Comparison of ENCODE assay signal across 9 cellular contexts in genomic region chr14:33432407-33433023, GRCh38.
DNase-seq lines count a peak whose midpoint lies in the region; ATAC-seq and TF ChIP-seq lines count a peak whose summit lies in the region.
"Had no signal": no experiment of that assay in that cellular context is flagged by ENCODE, and none has a peak within 500 bp of the region (broad histone marks: within the 10 kb centered on the region; RNA-seq: fewer than 3 reads in every experiment).

No MANE protein-coding gene starts in this region.

- DNase-seq in GM06990 (ENCODE audit: extremely low read depth, insufficient read length) (no peak), NCI-H2029 (lab: John Stamatoyannopoulos, UW) (peak; percentile 85), body of pancreas (peak in 2 of 4 donors; percentile 29 to 38), mesothelial cell of epicardium (ENCODE audit: low spot score in 2 of 2, unreplicated experiment in 2 of 2) (no peak), ureter (ENCODE audit: low spot score) (no peak), activated T-cell treated with anti-CD3 and anti-CD28 coated beads for 4 hours (no peak)
- DNase-seq in activated CD4-positive, alpha-beta T cell treated with anti-CD3 and anti-CD28 coated beads, Interleukin-2, amount 10 ng/mL, durations not matched to agents 7 days and 5 days = no peak

- no peak overlapping the region for H3K4me3 Mint-ChIP-seq in mesothelial cell of epicardium
- H3K4me3 Mint-ChIP-seq in activated CD4-positive, alpha-beta T cell treated with anti-CD3 and anti-CD28 coated beads, Interleukin-2, amount 10 ng/mL, durations not matched to agents 7 days and 5 days = no peak overlapping the region

- no peaks in the 10 kb centered on the region for H3K4me1 ChIP-seq in body of pancreas

- H3K4me3 ChIP-seq in GM06990 (replicated peaks; ENCODE audit: low read depth, low read length) (no peak overlapping the region), body of pancreas (no peak overlapping the region)
- H3K4me3 ChIP-seq: mucosa of descending colon had no signal

- no peaks in the 10 kb centered on the region for H3K9me3 Mint-ChIP-seq in mesothelial cell of epicardium
- no peaks in the 10 kb centered on the region for H3K9me3 Mint-ChIP-seq in activated CD4-positive, alpha-beta T cell treated with anti-CD3 and anti-CD28 coated beads, Interleukin-2, amount 10 ng/mL, durations not matched to agents 7 days and 5 days

- POLR2A ChIA-PET in activated CD4-positive, alpha-beta T cell treated with anti-CD3 and anti-CD28 coated beads, Interleukin-2, amount 10 ng/mL, durations not matched to agents 7 days and 5 days (lab: Charles Lee) = no interaction called here

- H3K36me3 ChIP-seq in GM06990 (ENCODE audit: control insufficient read depth, insufficient read depth, low read length) (no peaks in the 10 kb centered on the region), body of pancreas (replicated peaks in 1 of 2; ENCODE audit: insufficient read depth in 1 of 2, low read depth in 2 of 2) (no peaks in the 10 kb centered on the region)

- no peaks in the 10 kb centered on the region for H3K9me3 ChIP-seq in body of pancreas
- H3K9me3 ChIP-seq: mucosa of descending colon had no signal

- 23 to 26% methylated on average over 3 of the region's 3 CpGs for whole genome bisulfite sequencing in body of pancreas, 2 donors

- H3K27ac ChIP-seq in body of pancreas = no peak overlapping the region

- TF ChIP-seq POLR2A in body of pancreas (IDR thresholded peaks at IDR 0.05) = no peak

- no peak overlapping the region for H3K27ac Mint-ChIP-seq in mesothelial cell of epicardium
- no peak overlapping the region for H3K27ac Mint-ChIP-seq in activated CD4-positive, alpha-beta T cell treated with anti-CD3 and anti-CD28 coated beads, Interleukin-2, amount 10 ng/mL, durations not matched to agents 7 days and 5 days

- peaks cover 2% of the 10 kb centered on the region for H3K4me1 Mint-ChIP-seq in mesothelial cell of epicardium
- H3K4me1 Mint-ChIP-seq in activated CD4-positive, alpha-beta T cell treated with anti-CD3 and anti-CD28 coated beads, Interleukin-2, amount 10 ng/mL, durations not matched to agents 7 days and 5 days = peaks cover 14% of the 10 kb centered on the region

- CTCF ChIA-PET in activated CD4-positive, alpha-beta T cell treated with anti-CD3 and anti-CD28 coated beads, Interleukin-2, amount 10 ng/mL, durations not matched to agents 7 days and 5 days (lab: Charles Lee) = no interaction called here

- H3K27me3 ChIP-seq in GM06990 (replicated peaks; ENCODE audit: control insufficient read depth, insufficient read depth, low read length) (no peaks in the 10 kb centered on the region), body of pancreas (no peaks in the 10 kb centered on the region)

- no peak for ATAC-seq in body of pancreas
- ATAC-seq in HG02852 (IDR thresholded peaks at IDR 0.05; ENCODE audit: unreplicated experiment) = no peak
- ATAC-seq: mucosa of descending colon had no signal

- intact Hi-C loops in body of pancreas (cut with DNase I) = no loop called here

- TF ChIP-seq CTCF in GM06990 (IDR thresholded peaks at IDR 0.05; ENCODE audit: insufficient read depth, low read length, poor library complexity, severe bottlenecking) (peak; percentile 29), body of pancreas (IDR thresholded peaks at IDR 0.05) (peak in 5 of 7 experiments; percentile 5 to 40 (median 35)), mesothelial cell of epicardium (IDR thresholded peaks at IDR 0.05; ENCODE audit: unreplicated experiment) (peak; percentile 24)

- no peaks in the 10 kb centered on the region for H3K27me3 Mint-ChIP-seq in mesothelial cell of epicardium (ENCODE audit: low read depth)
- H3K27me3 Mint-ChIP-seq in activated CD4-positive, alpha-beta T cell treated with anti-CD3 and anti-CD28 coated beads, Interleukin-2, amount 10 ng/mL, durations not matched to agents 7 days and 5 days = no peaks in the 10 kb centered on the region

- H3K36me3 Mint-ChIP-seq in mesothelial cell of epicardium = no peaks in the 10 kb centered on the region
- H3K36me3 Mint-ChIP-seq in activated CD4-positive, alpha-beta T cell treated with anti-CD3 and anti-CD28 coated beads, Interleukin-2, amount 10 ng/mL, durations not matched to agents 7 days and 5 days (ENCODE audit: low read depth) = no peaks in the 10 kb centered on the region
